ENCODE assay signal across 14 cellular contexts in genomic region chr18:5463836-5464235, GRCh38.
DNase-seq lines count a peak whose midpoint lies in the region; ATAC-seq, FAIRE-seq and TF ChIP-seq lines count a peak whose summit lies in the region.
"Had no signal": no experiment of that assay in that cellular context is flagged by ENCODE, and none has a peak within 500 bp of the region (broad histone marks: within the 10 kb centered on the region; RNA-seq: fewer than 3 reads in every experiment).

No MANE protein-coding gene starts in this region.

- TF ChIP-seq RAD21 in IMR-90 (IDR thresholded peaks at IDR 0.05; ENCODE audit: low read length) = no peak

- peak overlapping the region; percentile 27; the same call in 1 of the 2 replicates for H3K4ac ChIP-seq in IMR-90 (ENCODE audit: low read depth, low read length)

- no peak for TF ChIP-seq EP300 in gastroesophageal sphincter (IDR thresholded peaks at IDR 0.05)

- H3K9me3 ChIP-seq in IMR-90 (ENCODE audit: control insufficient read depth, insufficient read depth, low read length) (no peaks in the 10 kb centered on the region), endothelial cell of umbilical vein (replicated peaks; ENCODE audit: control insufficient read depth, insufficient read depth, low read length) (no peaks in the 10 kb centered on the region), neutrophil (no peaks in the 10 kb centered on the region), gastroesophageal sphincter (no peaks in the 10 kb centered on the region)
- no peaks in the 10 kb centered on the region for H3K9me3 ChIP-seq in CD4-positive, alpha-beta T cell (ENCODE audit: control insufficient read depth, low read length)
- H3K9me3 ChIP-seq: SK-N-SH had no signal

- no peak overlapping the region; the same call in 1 of the 2 replicates for H3K23ac ChIP-seq in IMR-90 (ENCODE audit: low read depth, low read length)

- peak; percentile 61 for FAIRE-seq in endothelial cell of umbilical vein (lab: Jason Lieb, UNC)

- 90% methylated on average over 5 of the region's 7 CpGs; no CpG with 5 or more reads in 1 of the 2 experiments for WGBS in IMR-90 (ENCODE audit: extremely low coverage in 2 of 2, insufficient read length in 1 of 2), 2 experiments
- WGBS in gastroesophageal sphincter (ENCODE audit: low coverage in 1 of 2), 2 donors = 88 to 96% methylated on average over 5 of the region's 7 CpGs

- CTCF ChIA-PET in IMR-90 (lab: Yijun Ruan, JAX) (no interaction called here), endothelial cell of umbilical vein (lab: Charles Lee) (interaction anchor here (1.3 to 4.0 kb wide), 4 partner anchors 12 to 83 kb away, joined by 4 to 18 read pairs (median 4); no protein-coding TSS in a partner anchor)
- CTCF ChIA-PET in CD4-positive, alpha-beta T cell (lab: Charles Lee) = no interaction called here

- no peak overlapping the region for H3K4me3 Mint-ChIP-seq in CD4-positive, alpha-beta T cell
- H3K4me3 Mint-ChIP-seq: H9 had no signal

- H4K5ac ChIP-seq in IMR-90 (ENCODE audit: low read depth, low read length) = peak overlapping the region; percentile 57; the same call in 1 of the 2 replicates

- H3K4me2 ChIP-seq in IMR-90 (ENCODE audit: low read depth, low read length) (peak overlapping the region; percentile 12; the same call in 1 of the 2 replicates), endothelial cell of umbilical vein (ENCODE audit: insufficient read depth, low read length) (peak overlapping the region; percentile 1)
- H3K4me2 ChIP-seq: SK-N-SH had no signal

- no peak overlapping the region for H2AFZ ChIP-seq in IMR-90 (replicated peaks; ENCODE audit: low read length, poor library complexity)
- H2AFZ ChIP-seq in endothelial cell of umbilical vein (ENCODE audit: low read depth, low read length) = no peak overlapping the region

- no peak for ATAC-seq in IMR-90 (ENCODE audit: low read depth)
- no peak for ATAC-seq in gastroesophageal sphincter
- ATAC-seq in CD4-positive, alpha-beta T cell (ENCODE audit: poor library complexity) = no peak

- H3K9me1 ChIP-seq in IMR-90 (ENCODE audit: insufficient read depth, low read length) (0 out of 2 replicates have a peak, but pooled peaks cover 4% of the 10 kb centered on the region), endothelial cell of umbilical vein (replicated peaks; ENCODE audit: control insufficient read depth, extremely low read depth, insufficient read depth, low read length) (no peaks in the 10 kb centered on the region)

- no peak for TF ChIP-seq CTCF in IMR-90 (conservative IDR thresholded peaks at IDR 0.05; ENCODE audit: low read depth, low read length)
- no peak for TF ChIP-seq CTCF in endothelial cell of umbilical vein (IDR thresholded peaks at IDR 0.05; ENCODE audit: extremely low read depth in 1 of 2, insufficient read depth in 1 of 2, low read depth in 1 of 2, low read length in 2 of 2)
- no peak for TF ChIP-seq CTCF in neutrophil (IDR thresholded peaks at IDR 0.05)
- no peak for TF ChIP-seq CTCF in gastroesophageal sphincter (IDR thresholded peaks at IDR 0.05)
- no peak for TF ChIP-seq CTCF in CD4-positive, alpha-beta T cell (IDR thresholded peaks at IDR 0.05)

- no peak overlapping the region for H3K56ac ChIP-seq in IMR-90 (ENCODE audit: extremely low read depth, insufficient read depth, low read length)

- peak overlapping the region; percentile 20; the same call in 1 of the 2 replicates for H3K18ac ChIP-seq in IMR-90 (ENCODE audit: low read depth, low read length)

- H3K27ac ChIP-seq in IMR-90 (ENCODE audit: insufficient read depth, low read length) = no peak overlapping the region
- H3K27ac ChIP-seq in endothelial cell of umbilical vein (ENCODE audit: insufficient read depth, low read depth, low read length) = no peak overlapping the region
- peak overlapping the region; percentile 58 for H3K27ac ChIP-seq in neutrophil
- H3K27ac ChIP-seq in gastroesophageal sphincter = peak overlapping the region in 1 of 4 donors; percentile 24
- no peak overlapping the region for H3K27ac ChIP-seq in CD4-positive, alpha-beta T cell (ENCODE audit: low read depth, low read length)

- intact Hi-C loops in IMR-90 (cut with micrococcal nuclease) (loop anchor here (5.0 kb wide), 1 partner anchor 63 kb away; no protein-coding TSS in a partner anchor), endothelial cell of umbilical vein (cut with micrococcal nuclease) (no loop called here)
- intact Hi-C loops in CD4-positive, alpha-beta T cell (cut with DNase I, micrococcal nuclease) = loop anchor here in 1 of 2 experiments (10.0 kb wide), 1 partner anchor 431 kb away; the partner anchor contains the start of gene TMEM200C

- H3K4me1 Mint-ChIP-seq in CD4-positive, alpha-beta T cell (ENCODE audit: low read depth) = peaks cover 19% of the 10 kb centered on the region

- peak overlapping the region; percentile 25 for H2BK120ac ChIP-seq in IMR-90 (ENCODE audit: low read depth, low read length)

- POLR2A ChIA-PET in IMR-90 (lab: Charles Lee; ENCODE audit: unreplicated experiment) = no interaction called here
- POLR2A ChIA-PET in endothelial cell of umbilical vein (lab: Charles Lee) = no interaction called here
- POLR2A ChIA-PET in CD4-positive, alpha-beta T cell (lab: Charles Lee) = no interaction called here

- no peaks in the 10 kb centered on the region for H3K27me3 Mint-ChIP-seq in CD4-positive, alpha-beta T cell

- H3K9me3 Mint-ChIP-seq in CD4-positive, alpha-beta T cell = no peaks in the 10 kb centered on the region
- H3K9me3 Mint-ChIP-seq: H9 had no signal

- H2BK20ac ChIP-seq in IMR-90 (ENCODE audit: low read depth, low read length) = no peak overlapping the region

- peak overlapping the region; percentile 17 for H2BK5ac ChIP-seq in IMR-90 (ENCODE audit: low read depth, low read length, poor library complexity, severe bottlenecking)

- BruUV-seq in IMR-90 (replicated peaks; lab: Mats Ljungman, UMichigan) = no TSS peak
- no TSS peak for BruUV-seq in endothelial cell of umbilical vein (replicated peaks; lab: Mats Ljungman, UMichigan)

- H3K4me1 ChIP-seq in IMR-90 (ENCODE audit: control insufficient read depth, insufficient read depth, low read length) (peaks cover 6% of the 10 kb centered on the region), endothelial cell of umbilical vein (ENCODE audit: control insufficient read depth, extremely low read depth, insufficient read depth, low read length) (peaks cover 36% of the 10 kb centered on the region), neutrophil (ENCODE audit: control insufficient read depth in 1 of 2, insufficient read depth in 1 of 2, low read depth in 1 of 2, low read length in 1 of 2) (peaks cover 54 to 56% of the 10 kb centered on the region in 2 experiments), gastroesophageal sphincter (peaks cover 0 to 5% (median 0%) of the 10 kb centered on the region in 3 donors)

- DNase-seq in CD1c-positive myeloid dendritic cell (ENCODE audit: extremely low spot score) = peak; percentile 9
- DNase-seq in IMR-90 = no peak
- DNase-seq in endothelial cell of umbilical vein (ENCODE audit: low read depth, low spot score) = peak; percentile 55
- no peak for DNase-seq in CD4-positive, alpha-beta T cell
- no peak for DNase-seq in effector CD8-positive, alpha-beta T cell (lab: John Stamatoyannopoulos, UW)
- no peak for DNase-seq in NCI-H748 (lab: John Stamatoyannopoulos, UW; ENCODE audit: unreplicated experiment)
- DNase-seq: C1 segment of cervical spinal cord, H9, NCI-H1092 treated with DMSO at 0.1 percent for 48 hours, NCI-H510A, SHP77 treated with DMSO at 0.1 percent for 48 hours, SK-N-SH had no signal

- H3K79me1 ChIP-seq in IMR-90 (ENCODE audit: low read depth in 1 of 2, low read length in 2 of 2) = peaks cover 4 to 23% of the 10 kb centered on the region in 2 experiments; a peak in 3 of 4 replicates

- no peaks in the 10 kb centered on the region for H3K36me3 Mint-ChIP-seq in CD4-positive, alpha-beta T cell (ENCODE audit: low read depth)

- dilution Hi-C loops in IMR-90 (cut with HindIII; ENCODE audit: low sequenced_read_pairs, unreplicated experiment) = no loop called here
- dilution Hi-C loops in endothelial cell of umbilical vein (cut with MboI; ENCODE audit: extremely low pct_ligation_motif_present, low sequenced_read_pairs) = no loop called here

- peak overlapping the region in 1 of 2 experiments; percentile 62; a peak in 2 of 4 replicates for H4K8ac ChIP-seq in IMR-90 (ENCODE audit: low read depth in 2 of 2, low read length in 2 of 2)

- H3K27ac Mint-ChIP-seq in CD4-positive, alpha-beta T cell = no peak overlapping the region
- H3K27ac Mint-ChIP-seq: H9 had no signal

- no peaks in the 10 kb centered on the region for H3K36me3 ChIP-seq in IMR-90 (ENCODE audit: control insufficient read depth, insufficient read depth, low read length)
- no peaks in the 10 kb centered on the region for H3K36me3 ChIP-seq in endothelial cell of umbilical vein (ENCODE audit: control insufficient read depth in 2 of 2, extremely low read depth in 1 of 2, insufficient read depth in 2 of 2, low read length in 2 of 2)
- H3K36me3 ChIP-seq in neutrophil = no peaks in the 10 kb centered on the region
- no peaks in the 10 kb centered on the region for H3K36me3 ChIP-seq in gastroesophageal sphincter

- in situ Hi-C loops in IMR-90 (cut with MboI; ENCODE audit: low sequenced_read_pairs) = no loop called here

- peak overlapping the region; percentile 37; the same call in 1 of the 2 replicates for H4K91ac ChIP-seq in IMR-90 (ENCODE audit: insufficient read depth, low read depth, low read length)

- H4K20me1 ChIP-seq in IMR-90 (ENCODE audit: insufficient read depth, low read length) (no peaks in the 10 kb centered on the region), endothelial cell of umbilical vein (replicated peaks; ENCODE audit: control insufficient read depth, extremely low read depth, insufficient read depth, low read length) (no peaks in the 10 kb centered on the region)

- H3K9ac ChIP-seq in IMR-90 (ENCODE audit: low read depth, low read length) (no peak overlapping the region), endothelial cell of umbilical vein (replicated peaks; ENCODE audit: extremely low read depth, insufficient read depth, low read length) (no peak overlapping the region)
- H3K9ac ChIP-seq: SK-N-SH had no signal

- peak overlapping the region; percentile 67 for H3K14ac ChIP-seq in IMR-90 (replicated peaks; ENCODE audit: low read depth, low read length)

- no peak overlapping the region for H2BK15ac ChIP-seq in IMR-90 (ENCODE audit: low read depth, low read length)

- peaks cover 11% of the 10 kb centered on the region for H3K79me2 ChIP-seq in endothelial cell of umbilical vein (ENCODE audit: control insufficient read depth, insufficient read depth, low read length)

- no peak for TF ChIP-seq POLR2A in IMR-90 (IDR thresholded peaks at IDR 0.05; ENCODE audit: low read depth, low read length)
- TF ChIP-seq POLR2A in endothelial cell of umbilical vein (IDR thresholded peaks at IDR 0.05; ENCODE audit: low read depth, low read length) = no peak
- no peak for TF ChIP-seq POLR2A in gastroesophageal sphincter (IDR thresholded peaks at IDR 0.05)

- H3K4me3 ChIP-seq in IMR-90 (ENCODE audit: insufficient read depth, low read depth, low read length) = no peak overlapping the region
- H3K4me3 ChIP-seq in endothelial cell of umbilical vein (replicated peaks in 1 of 3; ENCODE audit: insufficient read depth in 1 of 3, low read depth in 1 of 3, low read length in 3 of 3) = no peak overlapping the region
- no peak overlapping the region for H3K4me3 ChIP-seq in neutrophil (ENCODE audit: low read depth in 1 of 2, low read length in 1 of 2)
- no peak overlapping the region for H3K4me3 ChIP-seq in gastroesophageal sphincter

- peak overlapping the region; percentile 72; the same call in 1 of the 2 replicates for H2AK5ac ChIP-seq in IMR-90 (ENCODE audit: low read depth, low read length)

- H3K27me3 ChIP-seq in IMR-90 (ENCODE audit: control insufficient read depth, insufficient read depth, low read length) (no peaks in the 10 kb centered on the region), endothelial cell of umbilical vein (ENCODE audit: control insufficient read depth in 2 of 2, insufficient read depth in 2 of 2, low read length in 2 of 2) (no peaks in the 10 kb centered on the region), neutrophil (no peaks in the 10 kb centered on the region), gastroesophageal sphincter (no peaks in the 10 kb centered on the region)
- no peaks in the 10 kb centered on the region for H3K27me3 ChIP-seq in CD4-positive, alpha-beta T cell (ENCODE audit: control insufficient read depth, insufficient read depth, low read length)

- H2AK9ac ChIP-seq in IMR-90 (replicated peaks; ENCODE audit: low read depth, low read length, poor library complexity) = peak overlapping the region; percentile 73

Comparison
In these comparisons a context has a peak if more than half of its experiments do, and no peak if none do; other contexts are left out.
1. DNase-seq: peak in CD1c-positive myeloid dendritic cell (single experiment) and endothelial cell of umbilical vein (single experiment); none in IMR-90 (single experiment), CD4-positive, alpha-beta T cell (0 of 10), effector CD8-positive, alpha-beta T cell (single experiment) and NCI-H748 (single experiment).